12 cellular contexts compared by ENCODE assay signal in genomic region chr18:6270791-6271216, GRCh38.
DNase-seq lines count a peak whose midpoint lies in the region; ATAC-seq and TF ChIP-seq lines count a peak whose summit lies in the region.
"Had no signal": no experiment of that assay in that cellular context is flagged by ENCODE, and none has a peak within 500 bp of the region (broad histone marks: within the 10 kb centered on the region; RNA-seq: fewer than 3 reads in every experiment).

No MANE protein-coding gene starts in this region.

- no peak for TF ChIP-seq CTCF in upper lobe of left lung (IDR thresholded peaks at IDR 0.05)
- TF ChIP-seq CTCF in ascending aorta (IDR thresholded peaks at IDR 0.05) = no peak

- no peaks in the 10 kb centered on the region for H3K9me3 Mint-ChIP-seq in immature natural killer cell

- TF ChIP-seq EP300 in upper lobe of left lung (IDR thresholded peaks at IDR 0.05) = no peak

- H3K36me3 ChIP-seq in aorta (ENCODE audit: control insufficient read depth in 1 of 2, insufficient read depth in 2 of 2, low read length in 1 of 2) = no peaks in the 10 kb centered on the region
- H3K36me3 ChIP-seq in upper lobe of left lung = no peaks in the 10 kb centered on the region
- H3K36me3 ChIP-seq in ascending aorta = no peaks in the 10 kb centered on the region

- peaks cover 8 to 18% (median 9%) of the 10 kb centered on the region in 3 donors for H3K27me3 Mint-ChIP-seq in immature natural killer cell (ENCODE audit: low read depth in 3 of 3)
- H3K27me3 Mint-ChIP-seq: activated naive CD8-positive, alpha-beta T cell treated with anti-CD3 and anti-CD28 coated beads, Interleukin-2, amount 10 ng/mL, durations not matched to agents 7 days and 5 days had no signal

- peak overlapping the region; percentile 43 to 92 (median 86) for H3K27ac Mint-ChIP-seq in immature natural killer cell
- H3K27ac Mint-ChIP-seq: activated CD8-positive, alpha-beta T cell treated with anti-CD3 and anti-CD28 coated beads for 36 hours; activated naive CD8-positive, alpha-beta T cell treated with anti-CD3 and anti-CD28 coated beads, Interleukin-2, amount 10 ng/mL, durations not matched to agents 7 days and 5 days; T-cell had no signal

- H3K27me3 ChIP-seq in aorta (ENCODE audit: control insufficient read depth in 1 of 2, insufficient read depth in 2 of 2, low read length in 1 of 2) = peaks cover 0 to 1% of the 10 kb centered on the region in 2 donors
- H3K27me3 ChIP-seq in upper lobe of left lung = no peaks in the 10 kb centered on the region
- no peaks in the 10 kb centered on the region for H3K27me3 ChIP-seq in ascending aorta

- no peak overlapping the region for H3K27ac ChIP-seq in aorta (ENCODE audit: low read depth in 1 of 2, low read length in 2 of 2)
- H3K27ac ChIP-seq in upper lobe of left lung = no peak overlapping the region
- no peak overlapping the region for H3K27ac ChIP-seq in ascending aorta
- H3K27ac ChIP-seq: parathyroid adenoma had no signal

- H3K9me3 ChIP-seq in aorta (ENCODE audit: control insufficient read depth, low read length) (no peaks in the 10 kb centered on the region), upper lobe of left lung (no peaks in the 10 kb centered on the region), ascending aorta (no peaks in the 10 kb centered on the region)

- peak; percentile 90 for ATAC-seq in GM18861 (IDR thresholded peaks at IDR 0.05; ENCODE audit: unreplicated experiment)
- ATAC-seq in GM21526 (IDR thresholded peaks at IDR 0.05; ENCODE audit: low FRiP score, unreplicated experiment) = peak; percentile 86
- ATAC-seq in HG03066 (IDR thresholded peaks at IDR 0.05; ENCODE audit: low read depth, unreplicated experiment) = peak; percentile 97
- ATAC-seq in aorta (ENCODE audit: low FRiP score) = no peak
- ATAC-seq in upper lobe of left lung (ENCODE audit: low FRiP score in 2 of 2) = no peak
- ATAC-seq: activated CD8-positive, alpha-beta T cell treated with anti-CD3 and anti-CD28 coated beads for 36 hours; T-cell had no signal

- H3K4me1 Mint-ChIP-seq in immature natural killer cell = peaks cover 34 to 38% of the 10 kb centered on the region in 2 donors
- H3K4me1 Mint-ChIP-seq: activated naive CD8-positive, alpha-beta T cell treated with anti-CD3 and anti-CD28 coated beads, Interleukin-2, amount 10 ng/mL, durations not matched to agents 7 days and 5 days had no signal

- TF ChIP-seq POLR2A in upper lobe of left lung (IDR thresholded peaks at IDR 0.05) = no peak

- 84 to 90% methylated on average over 7 of the region's 7 CpGs for WGBS in aorta, 2 donors
- WGBS in upper lobe of left lung, 2 donors = 78 to 89% methylated on average over 7 of the region's 7 CpGs

- no peaks in the 10 kb centered on the region for H3K4me1 ChIP-seq in aorta (ENCODE audit: control insufficient read depth in 1 of 2, insufficient read depth in 2 of 2, low read length in 2 of 2)
- H3K4me1 ChIP-seq in upper lobe of left lung = no peaks in the 10 kb centered on the region
- H3K4me1 ChIP-seq in ascending aorta = no peaks in the 10 kb centered on the region
- H3K4me1 ChIP-seq: parathyroid adenoma had no signal

- DNase-seq in immature natural killer cell (peak; percentile 67 to 78 (median 70)), aorta (no peak), A172 (ENCODE audit: low spot score) (no peak), upper lobe of left lung (no peak), ascending aorta (ENCODE audit: low spot score in 2 of 2) (no peak)
- DNase-seq: activated CD8-positive, alpha-beta T cell treated with anti-CD3 and anti-CD28 coated beads for 36 hours; activated naive CD8-positive, alpha-beta T cell treated with anti-CD3 and anti-CD28 coated beads, Interleukin-2, amount 10 ng/mL, durations not matched to agents 7 days and 5 days had no signal

- H3K4me3 Mint-ChIP-seq in immature natural killer cell = peak overlapping the region; percentile 72 to 93 (median 84)
- H3K4me3 Mint-ChIP-seq: activated CD8-positive, alpha-beta T cell treated with anti-CD3 and anti-CD28 coated beads for 36 hours; activated naive CD8-positive, alpha-beta T cell treated with anti-CD3 and anti-CD28 coated beads, Interleukin-2, amount 10 ng/mL, durations not matched to agents 7 days and 5 days; T-cell had no signal

- peaks cover 12 to 21% (median 13%) of the 10 kb centered on the region in 3 donors for H3K36me3 Mint-ChIP-seq in immature natural killer cell
- H3K36me3 Mint-ChIP-seq: activated naive CD8-positive, alpha-beta T cell treated with anti-CD3 and anti-CD28 coated beads, Interleukin-2, amount 10 ng/mL, durations not matched to agents 7 days and 5 days; T-cell had no signal

- H3K4me3 ChIP-seq in aorta (ENCODE audit: low read length in 2 of 2) (no peak overlapping the region), upper lobe of left lung (no peak overlapping the region), ascending aorta (no peak overlapping the region)

- intact Hi-C loops in aorta (cut with DNase I) (no loop called here), ascending aorta (cut with DNase I) (no loop called here)

Comparison
In these comparisons a context has a peak if more than half of its experiments do, and no peak if none do; other contexts are left out.
1. ATAC-seq: peak in GM18861 (single experiment), GM21526 (single experiment) and HG03066 (single experiment); none in aorta (single experiment) and upper lobe of left lung (0 of 2).
2. DNase-seq: peak in immature natural killer cell (3 of 3); none in aorta (0 of 2), A172 (single experiment), upper lobe of left lung (0 of 2) and ascending aorta (0 of 2).